In the genomic region with DNA sequence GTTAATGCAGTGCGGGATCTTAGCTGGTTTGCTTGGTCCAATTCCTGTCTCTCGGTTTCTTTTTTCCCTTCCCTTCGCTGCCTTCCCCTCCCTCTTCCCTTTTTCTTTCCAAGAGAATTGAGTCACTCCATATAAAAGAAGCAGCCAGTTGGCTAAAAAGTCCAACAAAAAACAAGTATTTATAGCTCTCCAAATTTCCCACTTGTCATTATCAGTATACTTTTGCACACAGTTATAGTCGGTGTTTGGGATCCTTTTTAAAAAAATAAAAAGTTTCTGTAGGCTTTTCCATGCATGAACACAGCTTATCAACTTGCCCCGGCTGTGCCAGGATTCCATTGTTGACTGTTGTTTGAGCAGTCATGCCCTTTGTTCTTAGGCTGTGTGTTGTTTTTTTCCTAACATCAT, we compare ENCODE assay signal across 11 cellular contexts. TPM values are rescaled to one million over a fixed set of nuclear protein-coding genes. Genes with fewer than 3 reads are reported as not detected.
A peak's percentile ranks its signal among the peaks of the same experiment; 100 is the strongest.
DNase-seq lines count a peak whose midpoint lies in the region; ATAC-seq and TF ChIP-seq lines count a peak whose summit lies in the region.
"Had no signal": no experiment of that assay in that cellular context is flagged by ENCODE, and none has a peak within 500 bp of the region (broad histone marks: within the 10 kb centered on the region; RNA-seq: fewer than 3 reads in every experiment).

No MANE protein-coding gene starts in this region.

- POLR2A ChIA-PET in CD8-positive, alpha-beta T cell (lab: Charles Lee): interaction anchor here (0.7 to 3.5 kb wide), 4 partner anchors 10 to 50 kb away, joined by 3 to 22 read pairs (median 12); partner anchors contain the start of genes CDIP1 and HMOX2

- H3K4me1 Mint-ChIP-seq in CD8-positive, alpha-beta T cell (ENCODE audit: low read depth): peaks cover 86% of the 10 kb centered on the region

- CTCF ChIA-PET in CD8-positive, alpha-beta T cell (lab: Charles Lee): interaction anchor here (0.9 to 2.3 kb wide), 11 partner anchors 8 to 85 kb away, joined by 3 to 9 read pairs (median 6); partner anchors contain the start of genes HMOX2 and NMRAL1

- H3K27ac ChIP-seq in CD8-positive, alpha-beta T cell (ENCODE audit: low read depth, low read length): no peak overlapping the region
- peak overlapping the region; percentile 92 for H3K27ac ChIP-seq in angular gyrus (ENCODE audit: low read depth, low read length)

- H3K9me3 ChIP-seq in CD8-positive, alpha-beta T cell (ENCODE audit: low read length): no peaks in the 10 kb centered on the region

- H3K4me3 ChIP-seq in CD8-positive, alpha-beta T cell (ENCODE audit: low read depth, low read length): no peak overlapping the region
- H3K4me3 ChIP-seq: SK-N-MC had no signal

- H3K4me1 ChIP-seq in CD8-positive, alpha-beta T cell (ENCODE audit: insufficient read depth, low read length): peaks cover 92% of the 10 kb centered on the region

- intact Hi-C loops in CD8-positive, alpha-beta T cell (cut with DNase I, micrococcal nuclease): no loop called here
- intact Hi-C loops in left ventricle myocardium superior (cut with micrococcal nuclease): loop anchor here (10.0 kb wide), 1 partner anchor 54 kb away; the partner anchor contains the start of gene C16orf96

- H3K27me3 ChIP-seq in CD8-positive, alpha-beta T cell (ENCODE audit: insufficient read depth, low read length): no peaks in the 10 kb centered on the region

- no peaks in the 10 kb centered on the region for H3K27me3 Mint-ChIP-seq in CD8-positive, alpha-beta T cell (ENCODE audit: low read depth)

- ATAC-seq in CD8-positive, alpha-beta T cell: no peak
- peak; percentile 52 for ATAC-seq in left ventricle myocardium superior
- ATAC-seq in HG02981 (IDR thresholded peaks at IDR 0.05; ENCODE audit: unreplicated experiment): no peak
- no peak for ATAC-seq in GM18861 (IDR thresholded peaks at IDR 0.05; ENCODE audit: unreplicated experiment)
- ATAC-seq in HG03432 (IDR thresholded peaks at IDR 0.05; ENCODE audit: unreplicated experiment): no peak

- peaks cover 42% of the 10 kb centered on the region for H3K36me3 Mint-ChIP-seq in CD8-positive, alpha-beta T cell

- peaks cover 10% of the 10 kb centered on the region for H3K36me3 ChIP-seq in CD8-positive, alpha-beta T cell (ENCODE audit: insufficient read depth, low read length)

- no peak for DNase-seq in CD8-positive, alpha-beta T cell
- DNase-seq in left ventricle myocardium superior: no peak
- peak; percentile 46 for DNase-seq in pulmonary artery endothelial cell (ENCODE audit: low read depth, low spot score)
- DNase-seq in NCI-H1417 treated with DMSO at 0.1 percent for 48 hours (lab: John Stamatoyannopoulos, UW): no peak
- DNase-seq: NCI-H1105; stimulated activated CD4-positive, alpha-beta T cell treated with anti-CD3 and anti-CD28 coated beads, Interleukin-12 subunit alpha, Interleukin-12 subunit beta, amount 100 ng/mL, for 4 hours had no signal

- no peak for TF ChIP-seq CTCF in CD8-positive, alpha-beta T cell (IDR thresholded peaks at IDR 0.05)

- no peaks in the 10 kb centered on the region for H3K9me3 Mint-ChIP-seq in CD8-positive, alpha-beta T cell

- H3K27ac Mint-ChIP-seq in CD8-positive, alpha-beta T cell: peak overlapping the region; percentile 98

- no peak overlapping the region for H3K4me3 Mint-ChIP-seq in CD8-positive, alpha-beta T cell

RNA-seq across cellular contexts. Expression of gene HMOX2, which starts 24.9 kb away (rescaled TPM):
- 10 to 100 TPM; 31.7 to 36.4 TPM for total RNA-seq in CD8-positive, alpha-beta T cell
- total RNA-seq in left ventricle myocardium superior: 121 TPM
- 124 and 143 TPM in 2 replicates for total RNA-seq in pulmonary artery endothelial cell

RNA-seq across cellular contexts. Expression of gene NMRAL1, which starts 26.6 kb away (rescaled TPM):
- 10 to 100 TPM; 30.5 to 31.8 TPM for total RNA-seq in CD8-positive, alpha-beta T cell
- total RNA-seq in left ventricle myocardium superior: 24.7 TPM
- 61.2 and 86.6 TPM in 2 replicates for total RNA-seq in pulmonary artery endothelial cell

RNA-seq across cellular contexts. Expression of gene CDIP1, which starts 37.5 kb away (rescaled TPM):
- total RNA-seq in CD8-positive, alpha-beta T cell: 10 to 100 TPM; 21.7 to 25.0 TPM
- total RNA-seq in left ventricle myocardium superior (53.3 TPM), pulmonary artery endothelial cell (12.1 and 15.2 TPM in 2 replicates)

RNA-seq across cellular contexts. Expression of gene C16orf96, which starts 55.1 kb away (rescaled TPM):
- total RNA-seq in CD8-positive, alpha-beta T cell: under 1 TPM; 0.27 to 0.42 TPM
- 0.07 TPM for total RNA-seq in left ventricle myocardium superior
- not detected in 2 replicates for total RNA-seq in pulmonary artery endothelial cell
